In the genomic region with DNA sequence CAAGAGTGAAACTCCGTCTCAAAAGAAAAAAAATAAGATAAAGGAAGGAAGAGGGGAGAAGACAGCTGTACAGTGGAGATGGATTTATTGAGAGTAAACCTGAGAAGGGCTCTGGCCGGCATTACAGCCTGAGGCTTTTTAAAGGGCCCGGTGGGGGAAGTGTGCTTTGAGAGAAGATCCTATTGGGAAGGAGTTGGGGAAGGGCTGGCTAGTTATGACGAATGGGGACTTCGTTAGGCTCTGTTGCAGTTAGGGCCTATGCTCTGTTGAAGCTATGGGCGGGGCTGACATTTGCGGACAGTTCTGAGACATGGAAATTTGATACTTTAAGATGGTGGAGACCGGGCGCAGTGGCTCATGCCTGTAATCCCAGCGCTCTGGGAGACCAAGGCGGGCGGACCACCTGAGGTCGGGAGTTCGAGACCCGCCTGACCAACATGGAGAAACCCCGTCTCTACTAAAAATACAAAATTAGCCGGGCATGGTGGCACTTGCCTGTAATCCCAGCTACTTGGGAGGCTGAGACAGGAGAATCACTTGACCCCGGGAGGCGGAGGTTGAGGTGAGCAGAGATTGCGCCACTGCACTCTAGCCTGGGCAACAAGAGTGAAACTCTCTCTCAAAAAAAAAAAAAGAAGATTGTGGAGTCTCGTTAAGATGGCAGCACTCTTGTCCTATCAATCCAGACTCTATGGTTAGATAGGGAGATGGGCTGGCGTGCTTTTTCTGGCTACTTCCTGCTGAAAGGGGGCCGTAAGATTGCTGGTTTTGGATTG, we compare ENCODE assay signal across 1 cellular context.
TF ChIP-seq lines count a peak whose summit lies in the region.

No MANE protein-coding gene starts in this region.

TF ChIP-seq in HCT116, 20 proteins besides CTCF, POLR2A, EP300 and RAD21 (continued from another document):
- TF ChIP-seq, protein P1, sequence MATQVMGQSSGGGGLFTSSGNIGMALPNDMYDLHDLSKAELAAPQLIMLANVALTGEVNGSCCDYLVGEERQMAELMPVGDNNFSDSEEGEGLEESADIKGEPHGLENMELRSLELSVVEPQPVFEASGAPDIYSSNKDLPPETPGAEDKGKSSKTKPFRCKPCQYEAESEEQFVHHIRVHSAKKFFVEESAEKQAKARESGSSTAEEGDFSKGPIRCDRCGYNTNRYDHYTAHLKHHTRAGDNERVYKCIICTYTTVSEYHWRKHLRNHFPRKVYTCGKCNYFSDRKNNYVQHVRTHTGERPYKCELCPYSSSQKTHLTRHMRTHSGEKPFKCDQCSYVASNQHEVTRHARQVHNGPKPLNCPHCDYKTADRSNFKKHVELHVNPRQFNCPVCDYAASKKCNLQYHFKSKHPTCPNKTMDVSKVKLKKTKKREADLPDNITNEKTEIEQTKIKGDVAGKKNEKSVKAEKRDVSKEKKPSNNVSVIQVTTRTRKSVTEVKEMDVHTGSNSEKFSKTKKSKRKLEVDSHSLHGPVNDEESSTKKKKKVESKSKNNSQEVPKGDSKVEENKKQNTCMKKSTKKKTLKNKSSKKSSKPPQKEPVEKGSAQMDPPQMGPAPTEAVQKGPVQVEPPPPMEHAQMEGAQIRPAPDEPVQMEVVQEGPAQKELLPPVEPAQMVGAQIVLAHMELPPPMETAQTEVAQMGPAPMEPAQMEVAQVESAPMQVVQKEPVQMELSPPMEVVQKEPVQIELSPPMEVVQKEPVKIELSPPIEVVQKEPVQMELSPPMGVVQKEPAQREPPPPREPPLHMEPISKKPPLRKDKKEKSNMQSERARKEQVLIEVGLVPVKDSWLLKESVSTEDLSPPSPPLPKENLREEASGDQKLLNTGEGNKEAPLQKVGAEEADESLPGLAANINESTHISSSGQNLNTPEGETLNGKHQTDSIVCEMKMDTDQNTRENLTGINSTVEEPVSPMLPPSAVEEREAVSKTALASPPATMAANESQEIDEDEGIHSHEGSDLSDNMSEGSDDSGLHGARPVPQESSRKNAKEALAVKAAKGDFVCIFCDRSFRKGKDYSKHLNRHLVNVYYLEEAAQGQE (IDR thresholded peaks at IDR 0.05; ENCODE audit: low read depth): no peak
- TF ChIP-seq FOSL1 (IDR thresholded peaks at IDR 0.05; ENCODE audit: low read depth) (no peak), EZH2phosphoT487 (IDR thresholded peaks at IDR 0.05; ENCODE audit: borderline replicate concordance) (no peak), JUND (IDR thresholded peaks at IDR 0.05) (no peak), CBX3 (IDR thresholded peaks at IDR 0.05; ENCODE audit: low read depth) (no peak)
- TF ChIP-seq, protein P2, sequence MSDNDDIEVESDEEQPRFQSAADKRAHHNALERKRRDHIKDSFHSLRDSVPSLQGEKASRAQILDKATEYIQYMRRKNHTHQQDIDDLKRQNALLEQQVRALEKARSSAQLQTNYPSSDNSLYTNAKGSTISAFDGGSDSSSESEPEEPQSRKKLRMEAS (IDR thresholded peaks at IDR 0.05): no peak
